1 cellular context compared by ENCODE assay signal in genomic region chr16:27491894-27492587, GRCh38.
TF ChIP-seq lines count a peak whose summit lies in the region.

No MANE protein-coding gene starts in this region.

TF ChIP-seq in IMR-90, 13 proteins besides CTCF, POLR2A, EP300 and RAD21:
- TF ChIP-seq CEBPB (IDR thresholded peaks at IDR 0.05; ENCODE audit: low read depth, low read length), result no peak
- TF ChIP-seq NFE2L2 (IDR thresholded peaks at IDR 0.05; ENCODE audit: low read depth, low read length), result no peak
- no peak for TF ChIP-seq MAZ (IDR thresholded peaks at IDR 0.05; ENCODE audit: borderline replicate concordance, low read depth, low read length)
- no peak for TF ChIP-seq USF2 (IDR thresholded peaks at IDR 0.05; ENCODE audit: low read depth, low read length)
- no peak for TF ChIP-seq ELK1 (IDR thresholded peaks at IDR 0.05; ENCODE audit: borderline replicate concordance, low read depth, low read length)
- no peak for TF ChIP-seq BHLHE40 (IDR thresholded peaks at IDR 0.05; ENCODE audit: low read depth, low read length)
- TF ChIP-seq FOS (IDR thresholded peaks at IDR 0.05; ENCODE audit: low read depth, low read length), result no peak
- TF ChIP-seq RCOR1 (IDR thresholded peaks at IDR 0.05; ENCODE audit: insufficient replicate concordance, low read length), result no peak
